ENCODE assay signal across 24 cellular contexts in genomic region chr15:75589071-75589470, GRCh38.
"Had no signal": no experiment of that assay in that cellular context is flagged by ENCODE, and none has a peak within 500 bp of the region (broad histone marks: within the 10 kb centered on the region; RNA-seq: fewer than 3 reads in every experiment).

No MANE protein-coding gene starts in this region.

- H3K9me3 ChIP-seq: esophagus squamous epithelium, gastrocnemius medialis, heart right ventricle, lower lobe of right lung had no signal

- H3K4me3 Mint-ChIP-seq: endodermal cell; mesothelial cell of epicardium; naive thymus-derived CD4-positive, alpha-beta T cell had no signal

- H3K27me3 Mint-ChIP-seq: naive thymus-derived CD4-positive, alpha-beta T cell had no signal

- H3K4me1 Mint-ChIP-seq: mesothelial cell of epicardium had no signal

- H3K4me3 ChIP-seq: coronary artery, dorsolateral prefrontal cortex, esophagus squamous epithelium, gastrocnemius medialis, heart right ventricle, lower lobe of right lung had no signal

- H3K27ac ChIP-seq: coronary artery, dorsolateral prefrontal cortex, epithelial cell of prostate, esophagus squamous epithelium, gastrocnemius medialis, heart right ventricle, lower lobe of right lung had no signal

- H3K27ac Mint-ChIP-seq: endodermal cell, mesothelial cell of epicardium had no signal

- ATAC-seq: esophagus mucosa; gastrocnemius medialis; heart right ventricle; left cardiac atrium; left lobe of liver; left ventricle myocardium superior; lower lobe of right lung; naive thymus-derived CD4-positive, alpha-beta T cell had no signal

- H3K36me3 ChIP-seq: gastrocnemius medialis had no signal

- H3K4me1 ChIP-seq: lower lobe of right lung had no signal

- DNase-seq: dermis blood vessel endothelial cell; dorsolateral prefrontal cortex; effector CD4-positive, alpha-beta T cell; effector memory CD4-positive, alpha-beta T cell; endodermal cell; erythroblast; esophagus squamous epithelium; foreskin fibroblast; foreskin melanocyte; gastrocnemius medialis; glutamatergic neuron; head of caudate nucleus; heart right ventricle; hippocampal formation; left cardiac atrium; left ventricle myocardium superior; lower lobe of right lung; mesenchymal stem cell; naive thymus-derived CD4-positive, alpha-beta T cell had no signal

- H3K27me3 ChIP-seq: dorsolateral prefrontal cortex, esophagus squamous epithelium, gastrocnemius medialis, heart right ventricle had no signal
